8 cellular contexts compared by ENCODE assay signal in the genomic region with DNA sequence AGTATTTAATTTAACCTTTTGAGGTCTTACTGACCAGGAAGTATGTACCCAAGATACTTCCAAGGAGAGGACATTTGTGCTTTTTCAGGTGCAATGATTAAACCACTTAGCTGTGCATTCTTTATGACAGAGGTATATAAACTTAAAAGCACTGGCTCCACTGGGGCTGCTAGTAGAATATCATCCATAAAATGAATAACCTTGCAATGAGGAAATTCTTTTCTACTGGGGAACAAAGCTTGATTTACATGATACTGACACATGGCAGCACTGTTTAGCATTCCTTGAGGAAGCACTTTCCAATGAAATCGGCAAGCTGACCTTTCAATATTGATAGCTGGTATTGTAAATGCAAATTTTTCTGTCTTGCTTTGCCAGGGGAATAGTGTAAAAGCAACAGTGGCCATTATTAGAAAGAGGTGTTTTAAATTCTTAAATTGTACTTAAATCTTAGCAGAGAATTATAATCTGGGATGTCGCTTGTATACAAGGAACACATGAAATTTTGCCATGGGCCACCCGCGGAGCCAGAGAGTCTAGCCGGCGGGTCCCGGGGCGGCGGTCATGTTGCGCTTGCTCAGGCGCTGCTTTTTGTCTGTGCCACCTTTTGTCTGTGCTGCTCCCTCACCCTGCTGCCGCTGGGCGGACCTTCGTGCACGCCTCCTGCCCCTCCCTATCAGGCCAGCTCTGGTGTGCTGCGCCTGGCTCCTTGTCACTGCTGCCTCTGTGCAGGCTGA. TPM values are rescaled to one million over a fixed set of nuclear protein-coding genes. Genes with fewer than 3 reads are reported as not detected.
A peak's percentile ranks its signal among the peaks of the same experiment; 100 is the strongest.
DNase-seq lines count a peak whose midpoint lies in the region; ATAC-seq and TF ChIP-seq lines count a peak whose summit lies in the region.

No MANE protein-coding gene starts in this region.

- H3K4me3 ChIP-seq in NT2/D1 (ENCODE audit: insufficient read length, low read depth) (no peak overlapping the region), epithelial cell of esophagus (ENCODE audit: low read length) (no peak overlapping the region), muscle layer of duodenum (ENCODE audit: low read depth in 1 of 2, low read length in 2 of 2) (peak overlapping the region; percentile 33 to 47)

- H3K27ac ChIP-seq in muscle layer of duodenum (ENCODE audit: low read length) = peak overlapping the region; percentile 31

- H3K36me3 ChIP-seq in NT2/D1 (ENCODE audit: insufficient read depth, insufficient read length, low read length) = no peaks in the 10 kb centered on the region
- H3K36me3 ChIP-seq in muscle layer of duodenum (ENCODE audit: control insufficient read depth in 1 of 2, insufficient read depth in 2 of 2, low read length in 2 of 2) = no peaks in the 10 kb centered on the region

- peak overlapping the region; percentile 57 for H3K9ac ChIP-seq in NT2/D1 (ENCODE audit: insufficient read length, low read depth)

- H3K9me3 ChIP-seq in NT2/D1 (ENCODE audit: insufficient read depth, low read length) (peaks cover 11% of the 10 kb centered on the region; the same call in 1 of the 2 replicates), muscle layer of duodenum (ENCODE audit: control insufficient read depth in 1 of 2, low read length in 2 of 2) (no peaks in the 10 kb centered on the region)

- TF ChIP-seq CTCF in epithelial cell of esophagus (IDR thresholded peaks at IDR 0.05; ENCODE audit: insufficient read depth, low read depth, low read length, missing control alignments) = peak; percentile 27

- H3K27me3 ChIP-seq in NT2/D1 (ENCODE audit: insufficient read depth, insufficient read length) (no peaks in the 10 kb centered on the region), muscle layer of duodenum (ENCODE audit: low read depth, low read length) (no peaks in the 10 kb centered on the region)

- DNase-seq in CMK (ENCODE audit: low read depth) (peak; percentile 33), HT-29 (ENCODE audit: low spot score) (peak; percentile 82), NT2/D1 (ENCODE audit: low read depth, low spot score) (peak; percentile 82), activated T-cell treated with anti-CD3 and anti-CD28 coated beads for 24 hours (ENCODE audit: low read depth) (peak; percentile 69), epithelial cell of esophagus (ENCODE audit: low read depth) (peak; percentile 77)
- peak; percentile 42 to 59 for DNase-seq in stimulated activated CD8-positive, alpha-beta memory T cell treated with anti-CD3 and anti-CD28 coated beads, Interleukin-7, amount 100 ng/mL, for 48 hours (ENCODE audit: extremely low read depth in 1 of 2, low read depth in 1 of 2)

- peak; percentile 100 for ATAC-seq in GM21390 (IDR thresholded peaks at IDR 0.05; ENCODE audit: unreplicated experiment)

- H3K4me1 ChIP-seq in NT2/D1 (ENCODE audit: insufficient read depth, insufficient read length) = no peaks in the 10 kb centered on the region
- no peaks in the 10 kb centered on the region for H3K4me1 ChIP-seq in muscle layer of duodenum (ENCODE audit: control insufficient read depth in 1 of 2, insufficient read depth in 2 of 2, low read length in 2 of 2)

RNA-seq across cellular contexts. Expression of a gene that starts 20.9 kb away (rescaled TPM):
- 13.4 and 14.4 TPM in 2 replicates for total RNA-seq in HT-29 (2014; rRNA removed; shearing (Covaris generic))

RNA-seq across cellular contexts. Expression of a gene that starts 37.0 kb away (rescaled TPM):
- 4.2 and 7.4 TPM in 2 replicates for total RNA-seq in HT-29 (2014; rRNA removed; shearing (Covaris generic))

Comparison
In these comparisons a context has a peak if more than half of its experiments do, and no peak if none do; other contexts are left out.
1. H3K4me3 ChIP-seq: peak in muscle layer of duodenum (2 of 2); none in NT2/D1 (single experiment) and epithelial cell of esophagus (single experiment).
2. Peak in every context shown above with its lines, with median percentiles within 50 percentile points of each other: DNase-seq.